Comparison of ENCODE assay signal across 10 cellular contexts in genomic region chr1:23801876-23802275, GRCh38. TPM values are rescaled to one million over a fixed set of nuclear protein-coding genes. Genes with fewer than 3 reads are reported as not detected.
DNase-seq lines count a peak whose midpoint lies in the region; TF ChIP-seq lines count a peak whose summit lies in the region.
"Had no signal": no experiment of that assay in that cellular context is flagged by ENCODE, and none has a peak within 500 bp of the region (broad histone marks: within the 10 kb centered on the region; RNA-seq: fewer than 3 reads in every experiment).

No MANE protein-coding gene starts in this region.

- H3K27me3 ChIP-seq in Peyer's patch (no peaks in the 10 kb centered on the region), hepatocyte (no peaks in the 10 kb centered on the region), smooth muscle cell (ENCODE audit: low read depth) (no peaks in the 10 kb centered on the region)
- H3K27me3 ChIP-seq: SJSA1 had no signal

- DNase-seq in NCI-H748 (lab: John Stamatoyannopoulos, UW; ENCODE audit: unreplicated experiment) (peak; percentile 15), NCI-H748 treated with DMSO at 0.1 percent for 48 hours (lab: John Stamatoyannopoulos, UW) (no peak), Peyer's patch (peak in 1 of 3 donors; percentile 50), hepatocyte (ENCODE audit: low spot score) (no peak), smooth muscle cell (lab: John Stamatoyannopoulos, UW; ENCODE audit: unreplicated experiment) (no peak), kidney glomerular epithelial cell (lab: John Stamatoyannopoulos, UW) (no peak), ureter (ENCODE audit: low spot score) (no peak), AG08396 (ENCODE audit: low spot score) (no peak)
- DNase-seq: ACHN had no signal

- peak overlapping the region in 2 of 4 donors; percentile 72 to 91 for H3K4me3 ChIP-seq in Peyer's patch
- no peak overlapping the region for H3K4me3 ChIP-seq in hepatocyte
- peak overlapping the region; percentile 85 for H3K4me3 ChIP-seq in smooth muscle cell

- peaks cover 0 to 24% (median 18%) of the 10 kb centered on the region in 4 donors for H3K4me1 ChIP-seq in Peyer's patch
- H3K4me1 ChIP-seq in hepatocyte (ENCODE audit: insufficient read depth), result peaks cover 18% of the 10 kb centered on the region
- H3K4me1 ChIP-seq in smooth muscle cell (ENCODE audit: low read depth), result peaks cover 5% of the 10 kb centered on the region

- no peak for TF ChIP-seq POLR2A in Peyer's patch (IDR thresholded peaks at IDR 0.05)

- H3K27ac ChIP-seq in Peyer's patch (peak overlapping the region in 3 of 4 donors; percentile 93 to 97 (median 95)), hepatocyte (peak overlapping the region; percentile 99), smooth muscle cell (ENCODE audit: low read depth) (no peak overlapping the region)

- H3F3A ChIP-seq in smooth muscle cell (ENCODE audit: low read depth), result peaks cover 17% of the 10 kb centered on the region

- H3K9me3 ChIP-seq in Peyer's patch, result no peaks in the 10 kb centered on the region
- H3K9me3 ChIP-seq in hepatocyte (ENCODE audit: low read depth), result no peaks in the 10 kb centered on the region
- no peaks in the 10 kb centered on the region for H3K9me3 ChIP-seq in smooth muscle cell (replicated peaks; ENCODE audit: low read depth)
- H3K9me3 ChIP-seq: SJSA1 had no signal

- H3K9me2 ChIP-seq in hepatocyte (replicated peaks; ENCODE audit: insufficient read depth), result no peaks in the 10 kb centered on the region

- H2AFZ ChIP-seq in hepatocyte, result no peak overlapping the region
- no peak overlapping the region for H2AFZ ChIP-seq in smooth muscle cell (ENCODE audit: low read depth)

- TF ChIP-seq CTCF in Peyer's patch (IDR thresholded peaks at IDR 0.05) (no peak), hepatocyte (IDR thresholded peaks at IDR 0.05; ENCODE audit: poor library complexity) (no peak), smooth muscle cell (IDR thresholded peaks at IDR 0.05; ENCODE audit: borderline replicate concordance, insufficient read depth, poor library complexity, severe bottlenecking) (no peak)

- H3K9ac ChIP-seq in smooth muscle cell (ENCODE audit: low read depth), result no peak overlapping the region

- peaks cover 6% of the 10 kb centered on the region for H3K79me2 ChIP-seq in hepatocyte
- H3K79me2 ChIP-seq in smooth muscle cell (ENCODE audit: low read depth), result no peaks in the 10 kb centered on the region

- peak overlapping the region; percentile 93 for H3K4me2 ChIP-seq in hepatocyte
- peak overlapping the region; percentile 98 for H3K4me2 ChIP-seq in smooth muscle cell

- H4K20me1 ChIP-seq in hepatocyte (ENCODE audit: insufficient read depth, poor library complexity, severe bottlenecking), result no peaks in the 10 kb centered on the region
- H4K20me1 ChIP-seq in smooth muscle cell (ENCODE audit: low read depth), result no peaks in the 10 kb centered on the region

- peaks cover 0 to 19% (median 0%) of the 10 kb centered on the region in 3 donors for H3K36me3 ChIP-seq in Peyer's patch
- H3K36me3 ChIP-seq in hepatocyte (replicated peaks; ENCODE audit: insufficient read depth, low read depth), result no peaks in the 10 kb centered on the region
- no peaks in the 10 kb centered on the region for H3K36me3 ChIP-seq in smooth muscle cell (ENCODE audit: low read depth)

- WGBS in hepatocyte (ENCODE audit: low lambda C conversion rate, missing lambda C conversion rate), result 67% methylated on average over 10 of the region's 10 CpGs
- 71% methylated on average over 10 of the region's 10 CpGs for WGBS in smooth muscle cell (ENCODE audit: low lambda C conversion rate)

RNA-seq across cellular contexts. Expression of gene GALE, which starts 1.3 kb away (rescaled TPM):
- total RNA-seq in Peyer's patch (100 to 1,000 TPM in 2 of 4 donors, 10 to 100 TPM in 2; 58.6 to 137 (median 107) TPM), hepatocyte (73.6 and 89.9 TPM in 2 replicates), smooth muscle cell (40.3 and 51.7 TPM in 2 replicates), ureter (77.2 TPM)
- polyA plus RNA-seq in hepatocyte (114 and 117 TPM in 2 replicates), smooth muscle cell (75.2 and 79.1 TPM in 2 replicates)

RNA-seq across cellular contexts. Expression of gene LYPLA2, which starts 10.9 kb away (rescaled TPM):
- 100 to 1,000 TPM in 2 of 4 donors, 10 to 100 TPM in 2; 47.0 to 117 (median 105) TPM for total RNA-seq in Peyer's patch
- 73.2 and 108 TPM in 2 replicates for total RNA-seq in hepatocyte
- polyA plus RNA-seq in hepatocyte, result 162 and 163 TPM in 2 replicates
- 52.3 and 74.9 TPM in 2 replicates for total RNA-seq in smooth muscle cell
- 94.3 and 108 TPM in 2 replicates for polyA plus RNA-seq in smooth muscle cell
- total RNA-seq in ureter, result 68.6 TPM

RNA-seq across cellular contexts. Expression of gene HMGCL, which starts 23.4 kb away (rescaled TPM):
- total RNA-seq in Peyer's patch (10 to 100 TPM; 24.8 to 74.3 (median 64.6) TPM), hepatocyte (78.5 and 87.5 TPM in 2 replicates), smooth muscle cell (43.0 and 47.6 TPM in 2 replicates), ureter (54.1 TPM)
- polyA plus RNA-seq in hepatocyte (79.0 and 90.7 TPM in 2 replicates), smooth muscle cell (46.5 and 51.2 TPM in 2 replicates)

RNA-seq across cellular contexts. Expression of gene PITHD1, which starts 23.7 kb away (rescaled TPM):
- 10 to 100 TPM; 19.4 to 47.0 (median 30.1) TPM for total RNA-seq in Peyer's patch
- total RNA-seq in hepatocyte, result 45.1 and 49.4 TPM in 2 replicates
- 28.4 and 29.3 TPM in 2 replicates for polyA plus RNA-seq in hepatocyte
- total RNA-seq in smooth muscle cell, result 49.6 and 49.8 TPM in 2 replicates
- 32.0 and 36.1 TPM in 2 replicates for polyA plus RNA-seq in smooth muscle cell
- total RNA-seq in ureter, result 44.1 TPM

RNA-seq across cellular contexts. Expression of gene ELOA, which starts 58.6 kb away (rescaled TPM):
- 10 to 100 TPM; 26.3 to 43.7 (median 31.2) TPM for total RNA-seq in Peyer's patch
- 25.6 and 28.3 TPM in 2 replicates for total RNA-seq in hepatocyte
- polyA plus RNA-seq in hepatocyte, result 26.0 and 27.0 TPM in 2 replicates
- 33.4 and 36.2 TPM in 2 replicates for total RNA-seq in smooth muscle cell
- 28.1 and 30.5 TPM in 2 replicates for polyA plus RNA-seq in smooth muscle cell
- 45.6 TPM for total RNA-seq in ureter
